8 cellular contexts compared by ENCODE assay signal in the genomic region with DNA sequence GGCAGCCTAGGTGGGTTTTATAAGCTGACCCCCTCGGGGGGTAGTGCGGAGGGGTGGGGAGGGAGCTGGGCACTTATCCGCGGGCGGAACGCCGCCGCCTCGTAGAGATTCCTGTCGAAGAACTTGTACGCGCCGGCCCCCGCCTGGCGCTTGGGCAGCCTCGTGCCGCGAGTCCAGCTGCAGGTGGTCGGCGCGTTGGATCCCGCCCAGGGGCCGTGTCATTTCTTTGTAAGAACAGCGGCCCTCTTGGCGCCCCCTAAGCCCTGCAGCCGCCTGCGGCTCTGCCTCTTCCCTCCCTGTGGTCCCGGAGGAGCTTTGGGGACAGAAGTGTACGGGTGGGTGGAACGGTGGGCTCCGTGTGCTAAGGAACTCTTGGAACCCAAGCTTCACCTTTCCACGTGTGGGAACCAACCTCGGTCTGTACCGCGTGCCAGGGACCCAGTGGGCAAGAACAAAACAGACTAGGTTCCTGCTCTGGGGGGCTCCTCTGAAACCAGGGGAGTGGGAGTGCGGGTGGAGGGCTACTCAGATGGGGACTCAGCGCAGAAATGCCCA. TPM values are rescaled to one million over a fixed set of nuclear protein-coding genes. Genes with fewer than 3 reads are reported as not detected.
DNase-seq lines count a peak whose midpoint lies in the region; ATAC-seq and TF ChIP-seq lines count a peak whose summit lies in the region.

No MANE protein-coding gene starts in this region.

- H3K27ac ChIP-seq in thoracic aorta: peak overlapping the region; percentile 88 to 92

- no peaks in the 10 kb centered on the region for H3K36me3 ChIP-seq in thoracic aorta

- H3K4me3 ChIP-seq in thoracic aorta: peak overlapping the region; percentile 99

- H3K4me3 Mint-ChIP-seq in brain: peak overlapping the region; percentile 80 to 89 (median 83)

- TF ChIP-seq CTCF in brain (conservative IDR thresholded peaks at IDR 0.05) (no peak), thoracic aorta (IDR thresholded peaks at IDR 0.05) (no peak)

- peaks cover 11% of the 10 kb centered on the region for H3K27me3 Mint-ChIP-seq in brain

- no peaks in the 10 kb centered on the region for H3K9me3 ChIP-seq in thoracic aorta

- H3K36me3 Mint-ChIP-seq in brain: no peaks in the 10 kb centered on the region

- ATAC-seq in thoracic aorta (ENCODE audit: insufficient number of reproducible peaks, low FRiP score, low read depth) (no peak), HG02798 (IDR thresholded peaks at IDR 0.05; ENCODE audit: poor library complexity, unreplicated experiment) (no peak), GM21723 (IDR thresholded peaks at IDR 0.05; ENCODE audit: unreplicated experiment) (no peak)

- H3K27me3 ChIP-seq in thoracic aorta (replicated peaks; ENCODE audit: insufficient read depth): no peaks in the 10 kb centered on the region

- H3K4me1 Mint-ChIP-seq in brain: peaks cover 35% of the 10 kb centered on the region

- H3K4me1 ChIP-seq in thoracic aorta (ENCODE audit: control insufficient read depth in 1 of 2, low read depth in 2 of 2): peaks cover 22 to 49% of the 10 kb centered on the region in 2 donors

- DNase-seq in NCI-H748 (lab: John Stamatoyannopoulos, UW; ENCODE audit: unreplicated experiment) (peak; percentile 61), NCI-H748 treated with DMSO at 0.1 percent for 48 hours (lab: John Stamatoyannopoulos, UW) (no peak), left kidney (ENCODE audit: low read depth, low spot score) (peak; percentile 79), thoracic aorta (ENCODE audit: low spot score) (no peak), inferior parietal cortex (ENCODE audit: extremely low spot score) (no peak)

- peak overlapping the region in 4 of 5 experiments; percentile 62 to 97 (median 76) for H3K27ac Mint-ChIP-seq in brain

- H3K9me3 Mint-ChIP-seq in brain: no peaks in the 10 kb centered on the region

RNA-seq across cellular contexts. Expression of gene GPC1, which starts 1.2 kb away (rescaled TPM):
- polyA plus RNA-seq in brain (ENCODE audit: insufficient read depth, low read depth, low replicate concordance): 52.7 TPM
- 100 to 1,000 TPM in 1 of 2 donors, 10 to 100 TPM in 1; 94.2 to 162 TPM for total RNA-seq in thoracic aorta

Comparison
In these comparisons a context has a peak if more than half of its experiments do, and no peak if none do; other contexts are left out.
1. DNase-seq: peak in NCI-H748 (single experiment) and left kidney (single experiment); none in NCI-H748 treated with DMSO at 0.1 percent for 48 hours (single experiment), thoracic aorta (single experiment) and inferior parietal cortex (single experiment).